In the genomic region with DNA sequence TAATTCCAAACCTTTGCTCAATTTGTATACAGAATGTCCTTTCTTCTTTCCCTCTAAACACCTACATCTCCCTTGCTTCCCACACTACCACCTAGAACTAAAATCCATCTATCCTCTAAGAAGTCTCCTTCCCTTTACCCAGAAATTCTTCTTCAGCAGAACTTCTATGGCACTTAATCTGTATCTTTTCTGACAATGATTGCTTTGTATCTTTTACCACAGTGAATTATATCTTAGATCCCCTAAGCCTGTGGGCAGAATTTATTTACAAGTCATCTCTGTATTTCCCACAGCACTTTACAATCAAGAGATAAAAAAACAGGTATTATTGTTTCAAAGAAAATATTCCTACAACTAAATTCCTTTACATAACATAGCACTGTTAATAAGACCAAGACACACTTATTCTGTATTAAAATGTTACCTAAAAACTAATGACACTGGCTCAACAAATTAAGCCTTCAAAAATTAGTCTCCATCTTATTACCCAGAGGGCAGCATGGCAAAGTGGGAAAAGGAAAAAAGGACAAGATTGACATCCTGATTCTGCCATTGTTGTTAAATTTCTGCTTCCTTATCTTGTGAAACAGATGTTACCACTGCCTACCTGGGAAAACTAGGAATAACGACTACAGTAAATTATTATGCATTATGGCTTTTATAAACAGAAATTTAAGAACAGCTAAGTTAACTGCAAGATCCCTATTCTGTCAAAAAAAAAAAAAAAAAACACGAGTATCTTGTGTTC, we compare ENCODE assay signal across 24 cellular contexts. TPM values are rescaled to one million over a fixed set of nuclear protein-coding genes. Genes with fewer than 3 reads are reported as not detected.
DNase-seq lines count a peak whose midpoint lies in the region; ATAC-seq and TF ChIP-seq lines count a peak whose summit lies in the region.
"Had no signal": no experiment of that assay in that cellular context is flagged by ENCODE, and none has a peak within 500 bp of the region (broad histone marks: within the 10 kb centered on the region; RNA-seq: fewer than 3 reads in every experiment).

No MANE protein-coding gene starts in this region.

- peaks cover 97% of the 10 kb centered on the region for H3K79me2 ChIP-seq in Karpas-422 (ENCODE audit: low read length)

- H3K27ac ChIP-seq in Karpas-422 (ENCODE audit: low read length) (peak overlapping the region; percentile 62), foreskin keratinocyte (peak overlapping the region; percentile 4)
- H3K27ac ChIP-seq: hepatocyte, tibial nerve had no signal

- H3K27ac Mint-ChIP-seq in activated naive CD8-positive, alpha-beta T cell, result peak overlapping the region; percentile 75
- H3K27ac Mint-ChIP-seq in activated naive CD8-positive, alpha-beta T cell treated with anti-CD3 and anti-CD28 coated beads for 36 hours, result no peak overlapping the region
- peak overlapping the region; percentile 52 for H3K27ac Mint-ChIP-seq in stimulated activated naive B cell treated with anti-CD40 and anti-IgM and Interleukin-4, amounts not matched to agents 10 μg/mL and 1 μg/mL and 100 μg/mL, for 72 hours
- H3K27ac Mint-ChIP-seq: activated CD4-positive, alpha-beta memory T cell treated with anti-CD3 and anti-CD28 coated beads for 36 hours; activated T-helper 1 cell treated with anti-CD3 and anti-CD28 coated beads, Interleukin-12 subunit alpha, Interleukin-12 subunit beta, Interleukin-2, Interleukin-4 antibody, amounts not matched to agents 30 ng/mL and 10 ng/mL and 1 ng/mL, durations not matched to agents 14 hours and 24 hours and 36 hours; endodermal cell had no signal

- no peak overlapping the region for H2AFZ ChIP-seq in Karpas-422 (ENCODE audit: low read length)
- H2AFZ ChIP-seq: hepatocyte had no signal

- H3K9me3 Mint-ChIP-seq in activated naive CD8-positive, alpha-beta T cell (ENCODE audit: low read depth), result no peaks in the 10 kb centered on the region
- peaks cover 3% of the 10 kb centered on the region for H3K9me3 Mint-ChIP-seq in activated naive CD8-positive, alpha-beta T cell treated with anti-CD3 and anti-CD28 coated beads for 36 hours
- peaks cover 0 to 4% of the 10 kb centered on the region in 2 donors for H3K9me3 Mint-ChIP-seq in stimulated activated naive B cell treated with anti-CD40 and anti-IgM and Interleukin-4, amounts not matched to agents 10 μg/mL and 1 μg/mL and 100 μg/mL, for 72 hours
- H3K9me3 Mint-ChIP-seq: activated CD4-positive, alpha-beta memory T cell treated with anti-CD3 and anti-CD28 coated beads for 36 hours; activated T-helper 1 cell treated with anti-CD3 and anti-CD28 coated beads, Interleukin-12 subunit alpha, Interleukin-12 subunit beta, Interleukin-2, Interleukin-4 antibody, amounts not matched to agents 30 ng/mL and 10 ng/mL and 1 ng/mL, durations not matched to agents 14 hours and 24 hours and 36 hours; endodermal cell; stimulated activated effector memory CD8-positive, alpha-beta T cell treated with anti-CD3 and anti-CD28 coated beads, Interleukin-12 subunit alpha, Interleukin-12 subunit beta, amount 100 ng/mL, for 72 hours had no signal

- no peak for TF ChIP-seq CTCF in foreskin keratinocyte (conservative IDR thresholded peaks at IDR 0.05)

- peaks cover 41% of the 10 kb centered on the region; the same call in 1 of the 2 replicates for H4K20me1 ChIP-seq in Karpas-422 (ENCODE audit: insufficient read depth, low read depth, low read length)

- H3K4me1 ChIP-seq in Karpas-422 (ENCODE audit: low read length) (peaks cover 94% of the 10 kb centered on the region), foreskin keratinocyte (peaks cover 9% of the 10 kb centered on the region)
- H3K4me1 ChIP-seq: Caco-2 had no signal

- ATAC-seq in foreskin keratinocyte, result no peak
- no peak for ATAC-seq in stimulated activated naive B cell treated with anti-CD40 and anti-IgM and Interleukin-4, amounts not matched to agents 10 μg/mL and 1 μg/mL and 100 μg/mL, for 72 hours (replicated peaks)
- ATAC-seq in HG03354 (IDR thresholded peaks at IDR 0.05; ENCODE audit: poor library complexity, severe bottlenecking, unreplicated experiment), result no peak
- ATAC-seq: Right ventricle myocardium inferior; stimulated activated effector memory CD8-positive, alpha-beta T cell treated with anti-CD3 and anti-CD28 coated beads, Interleukin-12 subunit alpha, Interleukin-12 subunit beta, amount 100 ng/mL, for 72 hours had no signal

- no peak overlapping the region for H3K4me3 ChIP-seq in Karpas-422 (ENCODE audit: low read length)
- H3K4me3 ChIP-seq: hepatocyte, tibial nerve had no signal

- H3K9ac ChIP-seq in Karpas-422 (ENCODE audit: low read length), result no peak overlapping the region

- no peak for DNase-seq in activated naive CD8-positive, alpha-beta T cell treated with anti-CD3 and anti-CD28 coated beads for 36 hours
- no peak for DNase-seq in Karpas-422
- no peak for DNase-seq in foreskin keratinocyte
- no peak for DNase-seq in stimulated activated naive B cell treated with anti-CD40 and anti-IgM and Interleukin-4, amounts not matched to agents 10 μg/mL and 1 μg/mL and 100 μg/mL, for 72 hours
- DNase-seq in NCI-H226, result no peak
- DNase-seq in NCI-H1436 treated with DMSO at 0.1 percent for 48 hours (lab: John Stamatoyannopoulos, UW), result no peak
- DNase-seq: activated CD4-positive, alpha-beta memory T cell treated with anti-CD3 and anti-CD28 coated beads for 36 hours; Caco-2; EL; endodermal cell; H7; KBM-7; mesenchymal stem cell; NCI-H2081; NCI-H524; retina; T-helper 1 cell had no signal

- H3K4me2 ChIP-seq in Karpas-422 (ENCODE audit: low read depth, low read length, poor library complexity, severe bottlenecking), result peak overlapping the region; percentile 20
- H3K4me2 ChIP-seq: hepatocyte had no signal

- H3K27me3 ChIP-seq in Karpas-422 (ENCODE audit: low read length), result no peaks in the 10 kb centered on the region
- no peaks in the 10 kb centered on the region for H3K27me3 ChIP-seq in foreskin keratinocyte
- H3K27me3 ChIP-seq: hepatocyte, tibial nerve had no signal

- H3K9me3 ChIP-seq in Karpas-422 (ENCODE audit: low read length), result no peaks in the 10 kb centered on the region
- H3K9me3 ChIP-seq: Caco-2, tibial nerve had no signal

- H3K9me2 ChIP-seq in Karpas-422 (replicated peaks; ENCODE audit: insufficient read depth, low read length), result no peaks in the 10 kb centered on the region

- H3K4me1 Mint-ChIP-seq in activated naive CD8-positive, alpha-beta T cell (ENCODE audit: low read depth), result peaks cover 89% of the 10 kb centered on the region
- H3K4me1 Mint-ChIP-seq in activated naive CD8-positive, alpha-beta T cell treated with anti-CD3 and anti-CD28 coated beads for 36 hours, result peaks cover 80% of the 10 kb centered on the region
- peaks cover 56 to 89% of the 10 kb centered on the region in 2 donors for H3K4me1 Mint-ChIP-seq in stimulated activated naive B cell treated with anti-CD40 and anti-IgM and Interleukin-4, amounts not matched to agents 10 μg/mL and 1 μg/mL and 100 μg/mL, for 72 hours

- H3K4me3 Mint-ChIP-seq in activated naive CD8-positive, alpha-beta T cell, result peak overlapping the region; percentile 1
- no peak overlapping the region for H3K4me3 Mint-ChIP-seq in activated naive CD8-positive, alpha-beta T cell treated with anti-CD3 and anti-CD28 coated beads for 36 hours
- no peak overlapping the region for H3K4me3 Mint-ChIP-seq in stimulated activated naive B cell treated with anti-CD40 and anti-IgM and Interleukin-4, amounts not matched to agents 10 μg/mL and 1 μg/mL and 100 μg/mL, for 72 hours
- H3K4me3 Mint-ChIP-seq: activated CD4-positive, alpha-beta memory T cell treated with anti-CD3 and anti-CD28 coated beads for 36 hours; activated T-helper 1 cell treated with anti-CD3 and anti-CD28 coated beads, Interleukin-12 subunit alpha, Interleukin-12 subunit beta, Interleukin-2, Interleukin-4 antibody, amounts not matched to agents 30 ng/mL and 10 ng/mL and 1 ng/mL, durations not matched to agents 14 hours and 24 hours and 36 hours; endodermal cell; stimulated activated effector memory CD8-positive, alpha-beta T cell treated with anti-CD3 and anti-CD28 coated beads, Interleukin-12 subunit alpha, Interleukin-12 subunit beta, amount 100 ng/mL, for 72 hours had no signal

- H3K36me3 Mint-ChIP-seq in activated naive CD8-positive, alpha-beta T cell, result peaks cover 2% of the 10 kb centered on the region
- peaks cover 43% of the 10 kb centered on the region for H3K36me3 Mint-ChIP-seq in activated naive CD8-positive, alpha-beta T cell treated with anti-CD3 and anti-CD28 coated beads for 36 hours
- peaks cover 9 to 34% of the 10 kb centered on the region in 2 donors for H3K36me3 Mint-ChIP-seq in stimulated activated naive B cell treated with anti-CD40 and anti-IgM and Interleukin-4, amounts not matched to agents 10 μg/mL and 1 μg/mL and 100 μg/mL, for 72 hours

- no peaks in the 10 kb centered on the region for H3K36me3 ChIP-seq in Karpas-422 (ENCODE audit: insufficient read depth, low read length)
- H3K36me3 ChIP-seq: tibial nerve had no signal

- H3K27me3 Mint-ChIP-seq in activated naive CD8-positive, alpha-beta T cell, result no peaks in the 10 kb centered on the region
- no peaks in the 10 kb centered on the region for H3K27me3 Mint-ChIP-seq in activated naive CD8-positive, alpha-beta T cell treated with anti-CD3 and anti-CD28 coated beads for 36 hours
- H3K27me3 Mint-ChIP-seq in stimulated activated naive B cell treated with anti-CD40 and anti-IgM and Interleukin-4, amounts not matched to agents 10 μg/mL and 1 μg/mL and 100 μg/mL, for 72 hours, result no peaks in the 10 kb centered on the region
- H3K27me3 Mint-ChIP-seq: activated CD4-positive, alpha-beta memory T cell treated with anti-CD3 and anti-CD28 coated beads for 36 hours had no signal

RNA-seq across cellular contexts. Expression of a gene that starts 42.8 kb away (rescaled TPM):
- total RNA-seq in activated naive CD8-positive, alpha-beta T cell treated with anti-CD3 and anti-CD28 coated beads for 36 hours, result 10 to 100 TPM; 60.9 to 65.5 TPM
- total RNA-seq in Karpas-422 (2014; rRNA removed; shearing (Covaris generic); ENCODE audit: low replicate concordance), result 127 and 153 TPM in 2 replicates
- 33.9 and 35.8 TPM in 2 replicates for total RNA-seq in foreskin keratinocyte
- polyA plus RNA-seq in foreskin keratinocyte, result 6.8 and 7.6 TPM in 2 replicates
